Comparison of ENCODE assay signal across 8 cellular contexts in genomic region chr22:31970490-31971444, GRCh38. TPM values are rescaled to one million over a fixed set of nuclear protein-coding genes. Genes with fewer than 3 reads are reported as not detected.
DNase-seq lines count a peak whose midpoint lies in the region; ATAC-seq and TF ChIP-seq lines count a peak whose summit lies in the region.

No MANE protein-coding gene starts in this region.

- peak; percentile 79 for DNase-seq in GM06990 (ENCODE audit: extremely low read depth, insufficient read length)
- DNase-seq in NCI-H2227 (lab: John Stamatoyannopoulos, UW; ENCODE audit: unreplicated experiment): peak; percentile 87
- peak; percentile 80 for DNase-seq in activated CD4-positive, alpha-beta T cell treated with anti-CD3 and anti-CD28 coated beads for 1 hour
- peak; percentile 89 for DNase-seq in cerebellar cortex (ENCODE audit: low spot score)
- no peak for DNase-seq in kidney epithelial cell (ENCODE audit: low read depth)
- peak; percentile 68 to 78 for DNase-seq in stimulated activated CD4-positive, alpha-beta T cell treated with anti-CD3 and anti-CD28 coated beads, Interleukin-15, amount 100 ng/mL, for 48 hours (ENCODE audit: low read depth in 2 of 2)

- H3K36me3 ChIP-seq in GM06990 (ENCODE audit: control insufficient read depth, insufficient read depth, low read length): no peaks in the 10 kb centered on the region
- H3K36me3 ChIP-seq in kidney epithelial cell (ENCODE audit: control insufficient read depth, insufficient read depth, low read length): no peaks in the 10 kb centered on the region

- peak; percentile 98 for TF ChIP-seq CTCF in GM06990 (IDR thresholded peaks at IDR 0.05; ENCODE audit: insufficient read depth, low read length, poor library complexity, severe bottlenecking)
- peak; percentile 99 for TF ChIP-seq CTCF in kidney epithelial cell (IDR thresholded peaks at IDR 0.05; ENCODE audit: insufficient read depth, low read length, poor library complexity, severe bottlenecking)

- peak; percentile 56 for ATAC-seq in HG02938 (IDR thresholded peaks at IDR 0.05; ENCODE audit: unreplicated experiment)
- no peak for ATAC-seq in HG03095 (IDR thresholded peaks at IDR 0.05; ENCODE audit: unreplicated experiment)

- no peaks in the 10 kb centered on the region for H3K27me3 ChIP-seq in GM06990 (replicated peaks; ENCODE audit: control insufficient read depth, insufficient read depth, low read length)
- H3K27me3 ChIP-seq in kidney epithelial cell (ENCODE audit: control insufficient read depth, insufficient read depth, low read length): no peaks in the 10 kb centered on the region

- H3K4me3 ChIP-seq in GM06990 (replicated peaks; ENCODE audit: low read depth, low read length) (peak overlapping the region; percentile 48), kidney epithelial cell (ENCODE audit: low read depth, low read length) (peak overlapping the region; percentile 44)

RNA-seq across cellular contexts. Expression of gene YWHAH, which starts 26.4 kb away (rescaled TPM):
- total RNA-seq in kidney epithelial cell: 163 and 183 TPM in 2 replicates
